In genomic region chr1:100649128-100649527, GRCh38 we compare ENCODE assay signal across 32 cellular contexts.
"Had no signal": no experiment of that assay in that cellular context is flagged by ENCODE, and none has a peak within 500 bp of the region (broad histone marks: within the 10 kb centered on the region; RNA-seq: fewer than 3 reads in every experiment).

No MANE protein-coding gene starts in this region.

- H3K4me1 Mint-ChIP-seq: activated B cell treated with CpG ODN at 0.5 μM for 24 hours; activated naive CD4-positive, alpha-beta T cell treated with anti-CD3 and anti-CD28 coated beads, Interleukin-2, amount 50 U/mL, for 24 hours; activated naive CD8-positive, alpha-beta T cell treated with anti-CD3 and anti-CD28 coated beads for 36 hours; activated naive CD8-positive, alpha-beta T cell treated with anti-CD3 and anti-CD28 coated beads, Interleukin-2, amount 50 U/mL, for 24 hours; activated T-helper 17 cell treated with anti-CD3 and anti-CD28 coated beads, Interleukin-2, amount 50 U/mL, for 72 hours; T-helper 17 cell had no signal

- H3K27ac ChIP-seq: body of pancreas, epithelial cell of prostate, esophagus squamous epithelium, foreskin keratinocyte, gastrocnemius medialis, heart right ventricle, hepatocyte, WERI-Rb-1 had no signal

- DNase-seq: activated B cell treated with CpG ODN at 0.5 μM for 24 hours; activated CD4-positive, alpha-beta T cell treated with anti-CD3 and anti-CD28 coated beads for 48 hours; activated CD4-positive, alpha-beta T cell treated with anti-CD3 and anti-CD28 coated beads, Interleukin-2, amount 50 U/mL, for 1 hour; activated CD4-positive, alpha-beta T cell treated with anti-CD3 and anti-CD28 coated beads, Interleukin-2, amount 50 U/mL, for 48 hours; activated CD8-positive, alpha-beta memory T cell treated with anti-CD3 and anti-CD28 coated beads for 24 hours; activated CD8-positive, alpha-beta T cell treated with anti-CD3 and anti-CD28 coated beads for 36 hours; activated effector memory CD4-positive, alpha-beta T cell treated with anti-CD3 and anti-CD28 coated beads, Interleukin-2, amount 50 U/mL, for 16 hours; activated naive CD4-positive, alpha-beta T cell treated with anti-CD3 and anti-CD28 coated beads for 36 hours; activated naive CD8-positive, alpha-beta T cell treated with anti-CD3 and anti-CD28 coated beads for 36 hours; activated naive CD8-positive, alpha-beta T cell treated with anti-CD3 and anti-CD28 coated beads, Interleukin-2, amount 50 U/mL, for 24 hours; activated T-cell treated with anti-CD3 and anti-CD28 coated beads, Interleukin-2, amount 50 U/mL, for 4 hours; amniotic stem cell; anterior cingulate cortex; body of pancreas; caudate nucleus; cortex of kidney; dermis blood vessel endothelial cell; effector CD4-positive, alpha-beta T cell; effector memory CD8-positive, alpha-beta T cell; esophagus squamous epithelium; foreskin keratinocyte; gastrocnemius medialis; heart right ventricle; T-helper 1 cell; T-helper 17 cell; T1000; WERI-Rb-1 had no signal

- H3K4me1 ChIP-seq: esophagus squamous epithelium, foreskin keratinocyte, gastrocnemius medialis had no signal

- H3K4me3 ChIP-seq: body of pancreas, esophagus squamous epithelium, gastrocnemius medialis, heart right ventricle, hepatocyte had no signal

- H3K9me3 ChIP-seq: body of pancreas, gastrocnemius medialis had no signal

- H3K27me3 ChIP-seq: body of pancreas, esophagus squamous epithelium, foreskin keratinocyte, gastrocnemius medialis, heart right ventricle, hepatocyte had no signal

- H3K27ac Mint-ChIP-seq: activated B cell treated with CpG ODN at 0.5 μM for 24 hours; activated CD8-positive, alpha-beta T cell treated with anti-CD3 and anti-CD28 coated beads for 36 hours; activated naive CD4-positive, alpha-beta T cell treated with anti-CD3 and anti-CD28 coated beads for 36 hours; activated naive CD4-positive, alpha-beta T cell treated with anti-CD3 and anti-CD28 coated beads, Interleukin-2, amount 50 U/mL, for 24 hours; activated naive CD8-positive, alpha-beta T cell treated with anti-CD3 and anti-CD28 coated beads for 36 hours; activated naive CD8-positive, alpha-beta T cell treated with anti-CD3 and anti-CD28 coated beads, Interleukin-2, amount 50 U/mL, for 24 hours; activated T-helper 17 cell treated with anti-CD3 and anti-CD28 coated beads, Interleukin-2, amount 50 U/mL, for 72 hours; effector memory CD8-positive, alpha-beta T cell; T-helper 17 cell; T-helper 2 cell treated with Interferon-gamma antibody and Interleukin-4, amounts not matched to agents 5 μg/mL and 100 μg/mL, for 36 hours had no signal

- H3K36me3 ChIP-seq: esophagus squamous epithelium, gastrocnemius medialis, heart right ventricle, WERI-Rb-1 had no signal

- H3K36me3 Mint-ChIP-seq: activated naive CD8-positive, alpha-beta T cell treated with anti-CD3 and anti-CD28 coated beads for 36 hours had no signal

- H3K4me3 Mint-ChIP-seq: activated B cell treated with CpG ODN at 0.5 μM for 24 hours; activated CD8-positive, alpha-beta T cell treated with anti-CD3 and anti-CD28 coated beads for 36 hours; activated naive CD4-positive, alpha-beta T cell treated with anti-CD3 and anti-CD28 coated beads for 36 hours; activated naive CD4-positive, alpha-beta T cell treated with anti-CD3 and anti-CD28 coated beads, Interleukin-2, amount 50 U/mL, for 24 hours; activated naive CD8-positive, alpha-beta T cell treated with anti-CD3 and anti-CD28 coated beads for 36 hours; activated naive CD8-positive, alpha-beta T cell treated with anti-CD3 and anti-CD28 coated beads, Interleukin-2, amount 50 U/mL, for 24 hours; activated T-cell treated with anti-CD3 and anti-CD28 coated beads, Interleukin-2, amount 50 U/mL, for 4 hours; activated T-helper 17 cell treated with anti-CD3 and anti-CD28 coated beads, Interleukin-2, amount 50 U/mL, for 72 hours; effector memory CD8-positive, alpha-beta T cell; T-helper 17 cell; T-helper 2 cell treated with Interferon-gamma antibody and Interleukin-4, amounts not matched to agents 5 μg/mL and 100 μg/mL, for 36 hours had no signal
